In the genomic region with DNA sequence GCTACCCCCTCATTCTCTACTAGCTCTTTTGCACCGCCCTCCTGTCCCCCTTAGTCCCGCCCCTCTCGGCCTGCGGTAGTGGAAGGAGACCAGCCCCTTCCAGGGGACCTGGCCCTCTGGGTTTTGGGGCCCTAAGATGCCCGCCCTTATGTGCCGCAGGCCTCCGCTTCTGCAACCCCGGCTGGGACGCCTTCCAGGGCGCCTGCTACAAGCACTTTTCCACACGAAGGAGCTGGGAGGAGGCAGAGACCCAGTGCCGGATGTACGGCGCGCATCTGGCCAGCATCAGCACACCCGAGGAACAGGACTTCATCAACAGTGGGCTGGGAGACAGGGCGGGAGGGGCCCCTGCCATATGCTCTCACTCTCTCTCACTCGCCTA, we compare ENCODE assay signal across 1 cellular context.
TF ChIP-seq lines count a peak whose summit lies in the region.

No MANE protein-coding gene starts in this region.

TF ChIP-seq in endothelial cell of umbilical vein, 7 proteins besides CTCF, POLR2A, EP300 and RAD21:
- no peak for TF ChIP-seq GATA2 (IDR thresholded peaks at IDR 0.05; ENCODE audit: insufficient read depth, insufficient read length, low read depth, low read length)
- no peak for TF ChIP-seq MYC (IDR thresholded peaks at IDR 0.05; ENCODE audit: low read depth, low read length)
- TF ChIP-seq FOS (IDR thresholded peaks at IDR 0.05; ENCODE audit: borderline replicate concordance, insufficient read depth, low read length) = no peak
- TF ChIP-seq, protein P1, sequence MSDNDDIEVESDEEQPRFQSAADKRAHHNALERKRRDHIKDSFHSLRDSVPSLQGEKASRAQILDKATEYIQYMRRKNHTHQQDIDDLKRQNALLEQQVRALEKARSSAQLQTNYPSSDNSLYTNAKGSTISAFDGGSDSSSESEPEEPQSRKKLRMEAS (IDR thresholded peaks at IDR 0.05; ENCODE audit: insufficient read depth, insufficient read length) = no peak
- no peak for TF ChIP-seq POLR2AphosphoS5 (IDR thresholded peaks at IDR 0.05; ENCODE audit: insufficient read depth, low read depth, low read length)
- TF ChIP-seq JUN (IDR thresholded peaks at IDR 0.05; ENCODE audit: borderline replicate concordance, insufficient read depth, insufficient read length, low read depth) = no peak
